ENCODE assay signal across 1 cellular context in genomic region chr2:60884795-60885194, GRCh38.
TF ChIP-seq lines count a peak whose summit lies in the region.

No MANE protein-coding gene starts in this region.

TF ChIP-seq in GM23338, 12 proteins besides CTCF, POLR2A, EP300 and RAD21 (continued from another document):
- TF ChIP-seq REST (IDR thresholded peaks at IDR 0.05; ENCODE audit: unreplicated experiment), result no peak
- no peak for TF ChIP-seq EZH2phosphoT487 (IDR thresholded peaks at IDR 0.05; ENCODE audit: unreplicated experiment)
- TF ChIP-seq ZNF462 (CRISPR knock-in tag; IDR thresholded peaks at IDR 0.05), result no peak
- no peak for TF ChIP-seq STAT1 (IDR thresholded peaks at IDR 0.05; ENCODE audit: unreplicated experiment)
- no peak for TF ChIP-seq EZH2 (IDR thresholded peaks at IDR 0.05; ENCODE audit: low read depth, unreplicated experiment)
